In genomic region chr4:4384837-4385236, GRCh38 we compare ENCODE assay signal across 8 cellular contexts. TPM values are rescaled to one million over a fixed set of nuclear protein-coding genes. Genes with fewer than 3 reads are reported as not detected.
DNase-seq lines count a peak whose midpoint lies in the region; ATAC-seq and TF ChIP-seq lines count a peak whose summit lies in the region.

No MANE protein-coding gene starts in this region.

- no peak for ATAC-seq in activated CD8-positive, alpha-beta T cell treated with anti-CD3 and anti-CD28 coated beads, Interleukin-2, amount 10 ng/mL, durations not matched to agents 7 days and 5 days
- ATAC-seq in HG02642 (IDR thresholded peaks at IDR 0.05; ENCODE audit: poor library complexity, unreplicated experiment) (no peak), GM19452 (IDR thresholded peaks at IDR 0.05; ENCODE audit: unreplicated experiment) (no peak)

- DNase-seq in DMS53 (lab: John Stamatoyannopoulos, UW) (peak; percentile 77), HFFc6 (peak; percentile 11), left kidney (ENCODE audit: low read depth, low spot score) (peak; percentile 52), GM19238 (ENCODE audit: insufficient read length, low spot score) (no peak), T-helper 9 cell (no peak)
- DNase-seq in activated CD8-positive, alpha-beta T cell treated with anti-CD3 and anti-CD28 coated beads, Interleukin-2, amount 10 ng/mL, durations not matched to agents 7 days and 5 days: peak; percentile 31

- TF ChIP-seq CTCF in HFFc6 (IDR thresholded peaks at IDR 0.05): peak; percentile 66

- no peak overlapping the region for H3K4me3 Mint-ChIP-seq in HFFc6
- no peak overlapping the region for H3K4me3 Mint-ChIP-seq in activated CD8-positive, alpha-beta T cell treated with anti-CD3 and anti-CD28 coated beads, Interleukin-2, amount 10 ng/mL, durations not matched to agents 7 days and 5 days

- CTCF ChIA-PET in activated CD8-positive, alpha-beta T cell treated with anti-CD3 and anti-CD28 coated beads, Interleukin-2, amount 10 ng/mL, durations not matched to agents 7 days and 5 days (lab: Charles Lee): interaction anchor here (0.6 to 1.4 kb wide), 9 partner anchors 9 to 99 kb away, joined by 3 to 7 read pairs (median 3); no protein-coding TSS in a partner anchor

- no peaks in the 10 kb centered on the region for H3K9me3 Mint-ChIP-seq in HFFc6
- H3K9me3 Mint-ChIP-seq in activated CD8-positive, alpha-beta T cell treated with anti-CD3 and anti-CD28 coated beads, Interleukin-2, amount 10 ng/mL, durations not matched to agents 7 days and 5 days (ENCODE audit: insufficient read depth): no peaks in the 10 kb centered on the region

- peaks cover 53% of the 10 kb centered on the region for H3K27me3 Mint-ChIP-seq in HFFc6 (ENCODE audit: insufficient read depth)
- H3K27me3 Mint-ChIP-seq in activated CD8-positive, alpha-beta T cell treated with anti-CD3 and anti-CD28 coated beads, Interleukin-2, amount 10 ng/mL, durations not matched to agents 7 days and 5 days (ENCODE audit: low read depth): peaks cover 45% of the 10 kb centered on the region

- no peaks in the 10 kb centered on the region for H3K4me1 Mint-ChIP-seq in HFFc6 (ENCODE audit: low read depth)
- peaks cover 19% of the 10 kb centered on the region for H3K4me1 Mint-ChIP-seq in activated CD8-positive, alpha-beta T cell treated with anti-CD3 and anti-CD28 coated beads, Interleukin-2, amount 10 ng/mL, durations not matched to agents 7 days and 5 days (ENCODE audit: low read depth)

- POLR2A ChIA-PET in activated CD8-positive, alpha-beta T cell treated with anti-CD3 and anti-CD28 coated beads, Interleukin-2, amount 10 ng/mL, durations not matched to agents 7 days and 5 days (lab: Charles Lee): interaction anchor here (0.6 to 0.9 kb wide), 2 partner anchors 17 to 137 kb away, joined by 3 to 4 read pairs; partner anchors contain the start of gene TMEM128

- H3K36me3 Mint-ChIP-seq in HFFc6 (ENCODE audit: low read depth): no peaks in the 10 kb centered on the region
- H3K36me3 Mint-ChIP-seq in activated CD8-positive, alpha-beta T cell treated with anti-CD3 and anti-CD28 coated beads, Interleukin-2, amount 10 ng/mL, durations not matched to agents 7 days and 5 days (ENCODE audit: low read depth): no peaks in the 10 kb centered on the region

- H3K27ac Mint-ChIP-seq in HFFc6: no peak overlapping the region
- no peak overlapping the region for H3K27ac Mint-ChIP-seq in activated CD8-positive, alpha-beta T cell treated with anti-CD3 and anti-CD28 coated beads, Interleukin-2, amount 10 ng/mL, durations not matched to agents 7 days and 5 days

RNA-seq across cellular contexts. Expression of gene NSG1, which starts 2.1 kb away (rescaled TPM):
- under 1 TPM in 2 of 6 experiments, not detected in 4; 0.13 to 0.14 TPM for total RNA-seq in HFFc6 (2021; fragmentation: NEBNext Ultra II Directional; extraction: Animal tissue kit (Norgen Biotek cat#: 25700))
- total RNA-seq in activated CD8-positive, alpha-beta T cell treated with anti-CD3 and anti-CD28 coated beads, Interleukin-2, amount 10 ng/mL, durations not matched to agents 7 days and 5 days: 10 to 100 TPM; 15.8 to 17.8 TPM

Comparison
In these comparisons a context has a peak if more than half of its experiments do, and no peak if none do; other contexts are left out.
1. DNase-seq: peak in DMS53 (single experiment), HFFc6 (single experiment), activated CD8-positive, alpha-beta T cell treated with anti-CD3 and anti-CD28 coated beads, Interleukin-2, amount 10 ng/mL, durations not matched to agents 7 days and 5 days (single experiment) and left kidney (single experiment); none in GM19238 (single experiment) and T-helper 9 cell (single experiment).
2. RNA of gene NSG1, which starts 2.1 kb away (total RNA-seq): 15.8 to 17.8 TPM in activated CD8-positive, alpha-beta T cell treated with anti-CD3 and anti-CD28 coated beads, Interleukin-2, amount 10 ng/mL, durations not matched to agents 7 days and 5 days; 0.13 to 0.14 TPM in HFFc6; every median in the first group is over 10 times any median in the second.